In the genomic region with DNA sequence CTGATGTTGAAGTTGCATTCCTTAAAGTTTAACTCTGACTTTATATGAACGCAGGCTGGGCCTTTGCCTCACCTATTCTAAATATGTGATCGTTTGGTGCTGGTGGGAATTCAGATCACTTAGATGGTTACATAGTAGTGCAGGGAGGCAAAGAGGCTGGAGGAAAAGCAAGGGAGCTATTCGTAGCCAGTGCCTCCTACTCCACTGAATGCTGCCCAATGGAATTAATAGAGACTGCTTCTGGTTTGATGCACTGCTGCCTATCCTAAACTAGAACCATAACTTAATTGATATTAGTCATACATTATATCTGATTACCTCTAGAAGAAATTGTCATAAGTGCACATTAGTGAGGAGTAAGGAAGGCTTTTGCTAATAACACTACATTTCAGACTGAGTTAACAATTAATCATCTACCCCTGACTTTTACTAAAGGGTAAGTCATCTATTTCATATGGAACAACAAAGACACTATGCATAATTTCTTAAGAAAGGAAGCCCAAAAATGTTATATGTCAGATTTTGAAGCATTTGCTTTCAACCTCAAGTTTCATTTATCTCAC, we compare ENCODE assay signal across 31 cellular contexts.
"Had no signal": no experiment of that assay in that cellular context is flagged by ENCODE, and none has a peak within 500 bp of the region (broad histone marks: within the 10 kb centered on the region; RNA-seq: fewer than 3 reads in every experiment).

No MANE protein-coding gene starts in this region.

- H3K9me3 ChIP-seq: MG63 had no signal

- H3K36me3 ChIP-seq: MG63 had no signal

- H3K4me3 ChIP-seq: MG63 had no signal

- H3K27me3 ChIP-seq: MG63 had no signal

- H3K9ac ChIP-seq: KMS-11 had no signal

- DNase-seq: Karpas-422, Kasumi-1, MG63, MM.1S, MV-4-11, NCI-H1048, NCI-H1092, NCI-H1092 treated with DMSO at 0.1 percent for 48 hours, NCI-H1105, NCI-H1105 treated with DMSO at 0.1 percent for 48 hours, NCI-H1436, NCI-H1436 treated with DMSO at 0.1 percent for 48 hours, NCI-H146, NCI-H1694, NCI-H1694 treated with DMSO at 0.1 percent for 48 hours, NCI-H187, NCI-H187 treated with DMSO at 0.1 percent for 48 hours, NCI-H1930, NCI-H2029, NCI-H2029 treated with DMSO at 0.1 percent for 48 hours, NCI-H2081 treated with DMSO at 0.1 percent for 48 hours, NCI-H2107, NCI-H2171, NCI-H2171 treated with DMSO at 0.1 percent for 48 hours, NCI-H2227 treated with DMSO at 0.1 percent for 48 hours, NCI-H226, NCI-H345, NCI-H446, NCI-H446 treated with DMSO at 0.1 percent for 48 hours, NCI-H510A had no signal

- H3K4me2 ChIP-seq: KMS-11 had no signal

- H3K27ac ChIP-seq: KMS-11 had no signal
